Comparison of ENCODE assay signal across 8 cellular contexts in the genomic region with DNA sequence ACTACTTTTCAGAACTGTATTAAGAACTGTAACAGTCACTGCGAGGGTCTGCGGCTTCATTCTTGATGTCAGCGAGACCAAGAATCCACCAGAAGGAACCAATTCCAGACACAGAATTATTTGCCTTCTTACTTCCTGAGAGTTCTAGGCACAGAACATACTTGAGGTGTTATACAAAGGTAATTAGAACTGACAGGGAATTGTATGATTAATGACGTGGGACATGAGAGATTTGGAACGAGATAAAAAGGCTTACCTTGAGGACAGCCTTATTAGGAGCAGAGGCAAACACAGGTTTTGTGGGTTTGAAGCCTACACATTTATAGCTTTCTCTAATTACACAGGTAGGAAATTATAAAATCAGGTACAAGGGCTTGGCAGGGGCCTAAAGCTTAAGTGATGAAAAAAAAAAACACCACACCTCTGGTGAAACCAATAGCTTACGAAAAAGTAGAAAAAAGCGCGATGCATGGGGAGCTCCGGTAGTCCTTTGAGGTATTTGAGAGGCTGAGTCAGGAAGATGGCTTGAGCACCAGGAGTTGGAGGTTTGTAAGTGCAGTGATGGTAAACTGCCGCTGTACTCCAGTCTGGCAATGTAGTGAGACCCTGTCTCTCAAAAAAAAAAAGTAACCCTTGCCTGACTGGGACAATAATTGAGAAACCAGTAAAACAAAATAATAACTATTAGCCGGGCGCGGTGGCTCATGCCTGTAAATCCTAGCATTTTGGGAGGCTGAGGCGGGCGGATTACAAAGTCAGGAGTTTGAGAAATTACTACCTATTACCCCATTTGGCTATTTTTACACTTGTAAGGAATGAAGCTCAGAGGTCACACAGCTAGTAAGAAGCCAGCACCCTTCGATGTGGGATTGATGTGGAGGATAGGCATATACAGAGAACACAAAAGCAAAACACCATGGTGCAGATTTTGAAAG. TPM values are rescaled to one million over a fixed set of nuclear protein-coding genes. Genes with fewer than 3 reads are reported as not detected.
DNase-seq lines count a peak whose midpoint lies in the region; ATAC-seq and TF ChIP-seq lines count a peak whose summit lies in the region.

No MANE protein-coding gene starts in this region.

- H3K36me3 Mint-ChIP-seq in activated T-cell treated with anti-CD3 and anti-CD28 coated beads, Interleukin-2, amount 50 U/mL, for 4 hours (ENCODE audit: insufficient read depth), result peaks cover 22% of the 10 kb centered on the region

- H3K4me3 ChIP-seq in fibroblast of pulmonary artery (replicated peaks; ENCODE audit: low read depth, low read length) (peak overlapping the region; percentile 62), skin epidermis (peak overlapping the region; percentile 44 to 73 (median 52))

- H3K9me3 Mint-ChIP-seq in activated T-cell treated with anti-CD3 and anti-CD28 coated beads, Interleukin-2, amount 50 U/mL, for 4 hours, result no peaks in the 10 kb centered on the region

- TF ChIP-seq CTCF in VCaP (conservative IDR thresholded peaks at IDR 0.05) (no peak), fibroblast of pulmonary artery (IDR thresholded peaks at IDR 0.05; ENCODE audit: low read length, missing control alignments) (no peak), GM13977 (IDR thresholded peaks at IDR 0.05; ENCODE audit: extremely low read depth, insufficient read depth, missing control alignments) (no peak)

- H3K4me3 Mint-ChIP-seq in activated T-cell treated with anti-CD3 and anti-CD28 coated beads, Interleukin-2, amount 50 U/mL, for 4 hours, result peak overlapping the region; percentile 95

- ATAC-seq in activated T-cell treated with anti-CD3 and anti-CD28 coated beads, Interleukin-2, amount 50 U/mL, for 4 hours, result peak in 1 of 2 donors; percentile 20
- ATAC-seq in HG03460 (IDR thresholded peaks at IDR 0.05; ENCODE audit: unreplicated experiment), result no peak

- H3K4me1 Mint-ChIP-seq in activated T-cell treated with anti-CD3 and anti-CD28 coated beads, Interleukin-2, amount 50 U/mL, for 4 hours (ENCODE audit: low read depth), result peaks cover 53% of the 10 kb centered on the region

- no peaks in the 10 kb centered on the region for H3K27me3 Mint-ChIP-seq in activated T-cell treated with anti-CD3 and anti-CD28 coated beads, Interleukin-2, amount 50 U/mL, for 4 hours (ENCODE audit: low read depth)

- in situ Hi-C loops in GM13977 (cut with MboI; ENCODE audit: low pct_unique_long_range_greater_than_20kb, low sequenced_read_pairs, unreplicated experiment), result no loop called here

- H3K27ac ChIP-seq in VCaP, result peak overlapping the region; percentile 82
- peak overlapping the region in 20 of 21 experiments; percentile 76 to 95 (median 89) for H3K27ac ChIP-seq in skin epidermis

- DNase-seq in activated T-cell treated with anti-CD3 and anti-CD28 coated beads, Interleukin-2, amount 50 U/mL, for 4 hours, result no peak
- no peak for DNase-seq in activated T-cell treated with anti-CD3 and anti-CD28 coated beads, Interleukin-2, amount 50 U/mL, for 1 hour
- peak; percentile 26 for DNase-seq in fibroblast of pulmonary artery (ENCODE audit: low read depth)
- DNase-seq in NOMO-1 treated with DMSO at 0.1 percent for 48 hours (lab: John Stamatoyannopoulos, UW; ENCODE audit: unreplicated experiment), result no peak
- no peak for DNase-seq in GM13977 (ENCODE audit: low spot score)

RNA-seq across cellular contexts. Expression of gene ACOT2, which starts 0.8 kb away (rescaled TPM):
- total RNA-seq in activated T-cell treated with anti-CD3 and anti-CD28 coated beads, Interleukin-2, amount 50 U/mL, for 4 hours, result 10 to 100 TPM in 2 of 3 donors, 1 to 10 TPM in 1; 7.2 to 11.4 (median 10.7) TPM

RNA-seq across cellular contexts. Expression of gene HEATR4, which starts 9.5 kb away (rescaled TPM):
- total RNA-seq in activated T-cell treated with anti-CD3 and anti-CD28 coated beads, Interleukin-2, amount 50 U/mL, for 4 hours, result not detected

RNA-seq across cellular contexts. Expression of gene ACOT4, which starts 23.5 kb away (rescaled TPM):
- 1 to 10 TPM; 2.3 to 3.6 (median 3.0) TPM for total RNA-seq in activated T-cell treated with anti-CD3 and anti-CD28 coated beads, Interleukin-2, amount 50 U/mL, for 4 hours

RNA-seq across cellular contexts. Expression of gene ACOT1, which starts 31.3 kb away (rescaled TPM):
- total RNA-seq in activated T-cell treated with anti-CD3 and anti-CD28 coated beads, Interleukin-2, amount 50 U/mL, for 4 hours, result 1 to 10 TPM in 1 of 3 donors, under 1 TPM in 1, not detected in 1; 0.61 to 1.4 TPM

RNA-seq across cellular contexts. Expression of gene ACOT6, which starts 44.1 kb away (rescaled TPM):
- not detected for total RNA-seq in activated T-cell treated with anti-CD3 and anti-CD28 coated beads, Interleukin-2, amount 50 U/mL, for 4 hours
